Comparison of ENCODE assay signal across 8 cellular contexts in the genomic region with DNA sequence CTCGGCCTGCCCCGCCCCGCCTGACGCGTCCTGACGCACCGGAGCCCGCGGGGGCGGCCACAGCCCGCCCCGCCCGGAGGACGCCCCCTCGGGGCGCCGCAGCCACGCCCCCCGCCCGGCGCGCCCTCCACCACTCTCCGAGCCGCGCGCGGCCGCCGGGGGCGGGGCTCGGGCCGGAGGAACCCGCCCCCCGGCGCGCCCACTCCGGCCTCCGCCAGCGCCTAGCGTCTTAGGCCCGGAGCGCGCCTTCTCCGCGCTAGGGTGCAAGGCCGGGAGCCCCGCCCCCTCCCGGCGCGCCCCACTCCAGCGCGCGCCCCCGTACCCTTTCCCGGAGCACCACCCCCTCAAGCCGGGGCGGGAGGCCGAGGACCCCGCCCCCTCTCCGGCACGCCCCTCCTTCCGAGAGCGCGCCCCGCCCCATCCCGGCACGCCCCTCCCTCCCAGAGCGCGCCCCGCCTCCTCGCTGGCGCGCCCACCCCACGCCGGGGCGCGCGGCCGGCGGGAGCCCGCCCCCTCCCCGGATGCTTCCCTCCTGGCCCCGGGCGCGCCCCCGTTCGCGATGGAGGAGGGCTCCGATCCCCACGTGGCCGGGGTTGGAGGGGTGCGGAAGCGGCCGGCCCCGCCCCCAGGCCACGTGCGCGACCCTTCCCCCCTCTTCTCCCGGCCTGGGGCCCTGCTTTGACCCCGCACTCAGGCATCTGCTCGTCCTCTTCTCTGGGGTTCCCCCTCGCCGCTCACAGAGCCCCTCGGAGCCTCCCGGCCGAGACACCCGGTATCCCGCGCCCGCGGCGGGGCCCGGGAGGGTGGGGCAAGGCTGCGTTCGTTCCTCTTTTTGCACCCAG. TPM values are rescaled to one million over a fixed set of nuclear protein-coding genes. Genes with fewer than 3 reads are reported as not detected.
A peak's percentile ranks its signal among the peaks of the same experiment; 100 is the strongest.
DNase-seq lines count a peak whose midpoint lies in the region; ATAC-seq, FAIRE-seq and TF ChIP-seq lines count a peak whose summit lies in the region.

No MANE protein-coding gene starts in this region.

- ATAC-seq in Right ventricle myocardium inferior (peak; percentile 86), pancreas (peak; percentile 79 to 85 (median 82))

- H3K36me3 ChIP-seq in pancreas (no peaks in the 10 kb centered on the region), thyroid gland (no peaks in the 10 kb centered on the region)

- H3K9me3 ChIP-seq in pancreas: no peaks in the 10 kb centered on the region
- H3K9me3 ChIP-seq in thyroid gland: no peaks in the 10 kb centered on the region

- H3K4me3 ChIP-seq in pancreas (peak overlapping the region; percentile 42 to 87 (median 64)), thyroid gland (replicated peaks in 1 of 3) (peak overlapping the region; percentile 1 to 88 (median 82))

- 1% methylated on average over 26 to 112 of the region's 115 CpGs for WGBS in pancreas, 2 donors
- 0% methylated on average over 2 of the region's 115 CpGs; no CpG with 5 or more reads in 1 of the 2 donors for WGBS in thyroid gland, 2 donors

- no peaks in the 10 kb centered on the region for H3K27me3 ChIP-seq in pancreas
- no peaks in the 10 kb centered on the region for H3K27me3 ChIP-seq in thyroid gland

- TF ChIP-seq POLR2A in thyroid gland (IDR thresholded peaks at IDR 0.05): no peak

- H3K27ac ChIP-seq in pancreas (peak overlapping the region; percentile 70 to 86 (median 76)), thyroid gland (peak overlapping the region; percentile 42 to 83 (median 73))

- peaks cover 21% of the 10 kb centered on the region for H3K4me1 Mint-ChIP-seq in activated naive CD8-positive, alpha-beta T cell (ENCODE audit: low read depth)

- no peaks in the 10 kb centered on the region for H3K36me3 Mint-ChIP-seq in activated naive CD8-positive, alpha-beta T cell

- H3K9me3 Mint-ChIP-seq in activated naive CD8-positive, alpha-beta T cell (ENCODE audit: low read depth): no peaks in the 10 kb centered on the region

- CTCF ChIA-PET in HEK293T (lab: Yijun Ruan, JAX): interaction anchor here (1.4 kb wide), 1 partner anchor 26 kb away, joined by 4 read pairs; no protein-coding TSS in a partner anchor

- H3K27me3 Mint-ChIP-seq in activated naive CD8-positive, alpha-beta T cell: no peaks in the 10 kb centered on the region

- DNase-seq in GM04504 (ENCODE audit: low read depth): peak; percentile 88
- DNase-seq in HEK293T (ENCODE audit: extremely low spot score): peak; percentile 92
- peak; percentile 93 for DNase-seq in MV-4-11 (lab: John Stamatoyannopoulos, UW)
- DNase-seq in SKM-1 (lab: John Stamatoyannopoulos, UW; ENCODE audit: unreplicated experiment): peak; percentile 88
- peak; percentile 96 for DNase-seq in Right ventricle myocardium inferior (ENCODE audit: missing footprints)
- DNase-seq in pancreas: peak; percentile 84 to 97 (median 91)
- DNase-seq in thyroid gland: peak; percentile 87 to 88

- TF ChIP-seq CTCF in pancreas (IDR thresholded peaks at IDR 0.05): no peak
- no peak for TF ChIP-seq CTCF in thyroid gland (IDR thresholded peaks at IDR 0.05)

- FAIRE-seq in pancreas (lab: Jason Lieb, UNC): no peak

- H3K4me1 ChIP-seq in pancreas: peaks cover 0 to 15% (median 0%) of the 10 kb centered on the region in 3 donors
- H3K4me1 ChIP-seq in thyroid gland: peaks cover 26 to 38% of the 10 kb centered on the region in 2 donors

- POLR2A ChIA-PET in HEK293T (lab: Yijun Ruan, JAX): interaction anchor here (1.4 to 1.6 kb wide), 3 partner anchors 11 to 33 kb away, joined by 6 to 17 read pairs (median 7); no protein-coding TSS in a partner anchor

- peak overlapping the region; percentile 85 for H3K27ac Mint-ChIP-seq in activated naive CD8-positive, alpha-beta T cell

- peak overlapping the region; percentile 78 for H3K4me3 Mint-ChIP-seq in activated naive CD8-positive, alpha-beta T cell

- intact Hi-C loops in Right ventricle myocardium inferior (cut with DNase I) (loop anchor here (2.0 kb wide), 1 partner anchor 65 kb away; no protein-coding TSS in a partner anchor), pancreas (cut with DNase I) (no loop called here), thyroid gland (cut with DNase I) (no loop called here)

TF ChIP-seq in HEK293T, 16 proteins besides CTCF, POLR2A, EP300 and RAD21:
- TF ChIP-seq L3MBTL2 (conservative IDR thresholded peaks at IDR 0.05) (peak; percentile 72), FOXA1 (IDR thresholded peaks at IDR 0.05) (no peak), HDGF (IDR thresholded peaks at IDR 0.05; ENCODE audit: borderline replicate concordance) (no peak), FOXM1 (IDR thresholded peaks at IDR 0.05; ENCODE audit: borderline replicate concordance) (peak; percentile 89)
TF ChIP-seq in HEK293T: peak in this region for 2.

RNA-seq across cellular contexts. Expression of a gene that starts 0.5 kb away (rescaled TPM):
- total RNA-seq in Right ventricle myocardium inferior (11.0 TPM), pancreas (10 to 100 TPM in 1 of 6 donors, 1 to 10 TPM in 5; 4.3 to 10.4 (median 7.9) TPM), thyroid gland (1 to 10 TPM; 1.8 to 6.4 (median 3.4) TPM)
- polyA plus RNA-seq in pancreas: 1 to 10 TPM; 5.1 to 8.2 TPM

RNA-seq across cellular contexts. Expression of a gene that starts 15.6 kb away (rescaled TPM):
- total RNA-seq in Right ventricle myocardium inferior: 17.8 TPM
- 10 to 100 TPM; 10.5 to 16.6 (median 15.1) TPM for total RNA-seq in pancreas
- polyA plus RNA-seq in pancreas: 10 to 100 TPM; 29.5 to 42.2 TPM
- 10 to 100 TPM; 14.0 to 21.8 (median 17.2) TPM for total RNA-seq in thyroid gland

RNA-seq across cellular contexts. Expression of a gene that starts 21.4 kb away (rescaled TPM):
- total RNA-seq in Right ventricle myocardium inferior: 61.5 TPM
- 10 to 100 TPM; 21.1 to 30.8 (median 24.4) TPM for total RNA-seq in pancreas
- 10 to 100 TPM; 62.4 to 71.0 TPM for polyA plus RNA-seq in pancreas
- total RNA-seq in thyroid gland: 100 to 1,000 TPM in 1 of 4 donors, 10 to 100 TPM in 3; 86.8 to 134 (median 91.4) TPM

RNA-seq across cellular contexts. Expression of a gene that starts 41.3 kb away (rescaled TPM):
- 1.6 TPM for total RNA-seq in Right ventricle myocardium inferior
- total RNA-seq in pancreas: 1 to 10 TPM; 2.0 to 6.5 (median 4.5) TPM
- polyA plus RNA-seq in pancreas: 10 to 100 TPM in 1 of 2 donors, 1 to 10 TPM in 1; 5.2 to 10.1 TPM
- 10 to 100 TPM in 2 of 4 donors, 1 to 10 TPM in 2; 4.0 to 14.6 (median 8.3) TPM for total RNA-seq in thyroid gland

RNA-seq across cellular contexts. Expression of a gene that starts 41.3 kb away (rescaled TPM):
- total RNA-seq in Right ventricle myocardium inferior: 17.9 TPM
- 10 to 100 TPM; 23.0 to 52.2 (median 30.7) TPM for total RNA-seq in pancreas
- 10 to 100 TPM; 40.8 to 49.3 TPM for polyA plus RNA-seq in pancreas
- 100 to 1,000 TPM in 3 of 4 donors, 10 to 100 TPM in 1; 69.5 to 269 (median 137) TPM for total RNA-seq in thyroid gland

Comparison
In these comparisons a context has a peak if more than half of its experiments do, and no peak if none do; other contexts are left out.
1. Peak in every context shown above with its lines: DNase-seq, ATAC-seq, H3K4me3 ChIP-seq and H3K27ac ChIP-seq.